ENCODE assay signal across 2 cellular contexts in genomic region chr7:91286432-91286831, GRCh38.
TF ChIP-seq lines count a peak whose summit lies in the region.

No MANE protein-coding gene starts in this region.

TF ChIP-seq in GM23338, 12 proteins besides CTCF, POLR2A, EP300 and RAD21 (continued from another document):
- TF ChIP-seq ZNF462 (CRISPR knock-in tag; IDR thresholded peaks at IDR 0.05) (no peak), ETS1 (IDR thresholded peaks at IDR 0.05) (no peak), JUNB (IDR thresholded peaks at IDR 0.05; ENCODE audit: unreplicated experiment) (no peak), EZH2phosphoT487 (IDR thresholded peaks at IDR 0.05; ENCODE audit: unreplicated experiment) (no peak), REST (IDR thresholded peaks at IDR 0.05; ENCODE audit: unreplicated experiment) (no peak), EZH2 (IDR thresholded peaks at IDR 0.05; ENCODE audit: low read depth, unreplicated experiment) (no peak), STAT1 (IDR thresholded peaks at IDR 0.05; ENCODE audit: unreplicated experiment) (no peak)

TF ChIP-seq in SK-N-SH treated with all-trans-retinoic acid at 6 μM for 48 hours, 23 proteins besides CTCF, POLR2A, EP300 and RAD21 (continued from another document):
- TF ChIP-seq ZNF70 (CRISPR knock-in tag; IDR thresholded peaks at IDR 0.05) = no peak
- TF ChIP-seq ARNTL (CRISPR knock-in tag; IDR thresholded peaks at IDR 0.05; ENCODE audit: borderline replicate concordance, low read depth) = no peak
- TF ChIP-seq POU6F1 (CRISPR knock-in tag; IDR thresholded peaks at IDR 0.05; ENCODE audit: borderline replicate concordance, low read depth) = no peak
- TF ChIP-seq TOX (CRISPR knock-in tag; IDR thresholded peaks at IDR 0.05; ENCODE audit: borderline replicate concordance) = no peak
- TF ChIP-seq ZFP3 (CRISPR knock-in tag; IDR thresholded peaks at IDR 0.05) = no peak
- TF ChIP-seq CREB5 (CRISPR knock-in tag; IDR thresholded peaks at IDR 0.05; ENCODE audit: low read depth) = no peak
- no peak for TF ChIP-seq ESRRG (CRISPR knock-in tag; IDR thresholded peaks at IDR 0.05)
